ENCODE assay signal across 12 cellular contexts in the genomic region with DNA sequence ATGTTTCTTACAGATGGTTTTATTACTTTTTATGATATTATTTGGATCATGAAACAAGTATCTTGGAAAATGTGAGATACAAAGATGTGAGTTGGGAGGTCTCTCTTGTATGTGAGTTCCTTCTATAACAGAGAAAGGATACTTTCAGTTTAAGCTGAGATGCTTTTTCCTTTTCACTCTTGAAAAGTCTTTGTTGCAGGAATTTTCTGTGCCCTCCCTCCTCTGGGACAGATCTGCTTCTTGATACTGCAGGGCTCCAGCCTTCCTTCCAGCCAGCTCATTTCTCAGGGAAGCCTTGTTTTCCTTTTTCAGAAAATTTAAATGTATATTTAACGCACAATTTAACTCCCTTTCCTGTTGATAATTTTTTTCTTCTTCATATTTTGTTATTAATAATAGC.
DNase-seq lines count a peak whose midpoint lies in the region; ATAC-seq, FAIRE-seq and TF ChIP-seq lines count a peak whose summit lies in the region.
"Had no signal": no experiment of that assay in that cellular context is flagged by ENCODE, and none has a peak within 500 bp of the region (broad histone marks: within the 10 kb centered on the region; RNA-seq: fewer than 3 reads in every experiment).

No MANE protein-coding gene starts in this region.

- no peak overlapping the region for H2BK120ac ChIP-seq in H1 (replicated peaks; ENCODE audit: low read depth, low read length)

- H3K36me3 ChIP-seq in PC-3 (ENCODE audit: low read depth, low read length) (no peaks in the 10 kb centered on the region), H1 (ENCODE audit: control insufficient read depth in 2 of 4, insufficient read depth in 4 of 4, low read length in 3 of 4) (no peaks in the 10 kb centered on the region), mucosa of stomach (ENCODE audit: control insufficient read depth, insufficient read depth, low read length) (no peaks in the 10 kb centered on the region), colonic mucosa (no peaks in the 10 kb centered on the region)
- H3K36me3 ChIP-seq: Peyer's patch had no signal

- no TSS peak for BruUV-seq in PC-3 (replicated peaks; lab: Mats Ljungman, UMichigan)

- TF ChIP-seq POLR2A in H1 (IDR thresholded peaks at IDR 0.05; ENCODE audit: control extremely low read depth in 1 of 2, low read depth in 2 of 2, low read length in 2 of 2): no peak

- H3K36me3 Mint-ChIP-seq in type B pancreatic cell: no peaks in the 10 kb centered on the region

- H3K23ac ChIP-seq in H1 (ENCODE audit: insufficient read length): no peak overlapping the region

- H4K8ac ChIP-seq in H1 (ENCODE audit: extremely low read depth, insufficient read depth, low read length): no peak overlapping the region

- TF ChIP-seq EP300 in H1 (IDR thresholded peaks at IDR 0.05; ENCODE audit: borderline replicate concordance in 1 of 2, low read depth in 2 of 2, low read length in 2 of 2): no peak

- H3K4me3 ChIP-seq in PC-3 (ENCODE audit: low read length) (peak overlapping the region; percentile 59), H1 (ENCODE audit: extremely low read depth in 1 of 4, insufficient read depth in 2 of 4, low read depth in 3 of 4, low read length in 4 of 4) (0 out of 8 replicates have a peak overlapping the region, but pooled peaks of 1 of the 4 experiments have one; percentile 26), mucosa of stomach (ENCODE audit: low read length) (peak overlapping the region; percentile 56), colonic mucosa (no peak overlapping the region)
- H3K4me3 ChIP-seq: Peyer's patch had no signal

- H2AK5ac ChIP-seq in H1 (ENCODE audit: low read depth, low read length): no peak overlapping the region

- H3F3A ChIP-seq in PC-3 (ENCODE audit: low read length, unreplicated experiment): no peaks in the 10 kb centered on the region

- no peaks in the 10 kb centered on the region for H3K27me3 ChIP-seq in PC-3 (ENCODE audit: low read length)
- H3K27me3 ChIP-seq in H1 (replicated peaks in 1 of 4; ENCODE audit: control insufficient read depth in 3 of 4, extremely low read depth in 1 of 4, insufficient read depth in 3 of 4, low read length in 3 of 4): no peaks in the 10 kb centered on the region
- no peaks in the 10 kb centered on the region for H3K27me3 ChIP-seq in mucosa of stomach (ENCODE audit: control insufficient read depth, insufficient read depth, low read length)
- H3K27me3 ChIP-seq in colonic mucosa: no peaks in the 10 kb centered on the region
- H3K27me3 ChIP-seq: Peyer's patch had no signal

- H4K5ac ChIP-seq in H1 (ENCODE audit: insufficient read length, low read depth, low read length): peak overlapping the region; percentile 55

- ATAC-seq in PC-3: peak; percentile 43; the same call in 1 of the 2 replicates

- H3K79me1 ChIP-seq in H1 (ENCODE audit: low read depth, low read length): peaks cover 14% of the 10 kb centered on the region

- H3K27me3 Mint-ChIP-seq in type B pancreatic cell: no peaks in the 10 kb centered on the region

- H3K4me1 Mint-ChIP-seq in type B pancreatic cell (ENCODE audit: unreplicated experiment): peaks cover 39% of the 10 kb centered on the region

- no peak overlapping the region for H3K4ac ChIP-seq in H1 (replicated peaks; ENCODE audit: insufficient read length, low read depth, low read length)

- H3K4me2 ChIP-seq in PC-3 (ENCODE audit: low read length): peak overlapping the region; percentile 64
- peak overlapping the region; percentile 11 to 44; a peak in 2 of 4 replicates for H3K4me2 ChIP-seq in H1 (ENCODE audit: insufficient read depth in 1 of 2, low read depth in 2 of 2, low read length in 2 of 2)

- WGBS in H1 (ENCODE audit: extremely low coverage in 1 of 2, insufficient coverage in 1 of 2, insufficient read length in 1 of 2, insufficient replicate concordance in 2 of 2, low coverage in 1 of 2, low lambda C conversion rate in 2 of 2, missing lambda C conversion rate in 1 of 2), 2 experiments: 76% methylated on average over 1 of the region's 1 CpG; no CpG with 5 or more reads in 1 of the 2 experiments

- peak overlapping the region; percentile 55; the same call in 1 of the 2 replicates for H3K18ac ChIP-seq in H1 (ENCODE audit: extremely low read depth, low read length)

- H4K20me1 ChIP-seq in PC-3 (ENCODE audit: low read length) (no peaks in the 10 kb centered on the region), H1 (replicated peaks in 1 of 2; ENCODE audit: control insufficient read depth in 1 of 2, insufficient read depth in 2 of 2, low read length in 2 of 2) (peaks cover 9 to 12% of the 10 kb centered on the region in 2 experiments)

- no peak for FAIRE-seq in H1 (lab: Jason Lieb, UNC)

- CTCF ChIA-PET in PC-3 (lab: Charles Lee): no interaction called here
- CTCF ChIA-PET in H1 (lab: Charles Lee; ENCODE audit: partially characterized antibody): interaction anchor here (0.6 to 1.5 kb wide), 11 partner anchors 10 to 325 kb away, joined by 3 to 4 read pairs (median 3); no protein-coding TSS in a partner anchor

- POLR2A ChIA-PET in PC-3 (lab: Charles Lee; ENCODE audit: unreplicated experiment): no interaction called here
- POLR2A ChIA-PET in H1 (lab: Charles Lee; ENCODE audit: partially characterized antibody): interaction anchor here (1.0 to 1.5 kb wide), 3 partner anchors 9 to 21 kb away, joined by 3 to 5 read pairs (median 5); no protein-coding TSS in a partner anchor

- H2BK15ac ChIP-seq in H1 (ENCODE audit: low read length): no peak overlapping the region

- H3K27ac ChIP-seq in PC-3 (ENCODE audit: low read length) (no peak overlapping the region), H1 (ENCODE audit: low read depth, low read length) (peak overlapping the region; percentile 45; the same call in 1 of the 2 replicates), colonic mucosa (no peak overlapping the region)

- H3K79me2 ChIP-seq in PC-3 (ENCODE audit: low read length): no peaks in the 10 kb centered on the region
- peaks cover 13 to 98% of the 10 kb centered on the region in 2 experiments; a peak in 3 of 4 replicates for H3K79me2 ChIP-seq in H1 (ENCODE audit: control insufficient read depth in 1 of 2, insufficient read depth in 2 of 2, low read length in 2 of 2)

- H3K9me2 ChIP-seq in PC-3 (replicated peaks; ENCODE audit: low read length): no peaks in the 10 kb centered on the region

- H3K4me1 ChIP-seq in PC-3 (ENCODE audit: insufficient read depth, low read length) (no peaks in the 10 kb centered on the region), H1 (replicated peaks in 1 of 4; ENCODE audit: control insufficient read depth in 3 of 4, insufficient read depth in 4 of 4, low read length in 3 of 4) (peaks cover 2 to 14% (median 6%) of the 10 kb centered on the region in 4 experiments), mucosa of stomach (ENCODE audit: control insufficient read depth, insufficient read depth, low read length) (peaks cover 6% of the 10 kb centered on the region), colonic mucosa (no peaks in the 10 kb centered on the region)
- H3K4me1 ChIP-seq: Peyer's patch had no signal

- no peak overlapping the region for H3K9ac ChIP-seq in PC-3 (ENCODE audit: low read length)
- H3K9ac ChIP-seq in H1 (replicated peaks in 1 of 4; ENCODE audit: extremely low read depth in 1 of 4, low read depth in 3 of 4, low read length in 3 of 4): no peak overlapping the region
- peak overlapping the region; percentile 77 for H3K9ac ChIP-seq in mucosa of stomach (ENCODE audit: low read length)
- no peak overlapping the region for H3K9ac ChIP-seq in colonic mucosa (ENCODE audit: low read depth in 2 of 2, low read length in 2 of 2)

- H3K9me3 ChIP-seq in PC-3 (ENCODE audit: low read length) (no peaks in the 10 kb centered on the region), H1 (ENCODE audit: insufficient read depth in 2 of 2, low read depth in 1 of 2, low read length in 1 of 2) (no peaks in the 10 kb centered on the region), mucosa of stomach (ENCODE audit: control insufficient read depth, low read length) (no peaks in the 10 kb centered on the region), colonic mucosa (no peaks in the 10 kb centered on the region)
- H3K9me3 ChIP-seq: Peyer's patch had no signal

- no peak for TF ChIP-seq RAD21 in H1 (IDR thresholded peaks at IDR 0.05 in 1 of 2, conservative IDR thresholded peaks at IDR 0.05 in 1 of 2; ENCODE audit: low read depth in 2 of 2, low read length in 2 of 2)

- H3K9me3 Mint-ChIP-seq in type B pancreatic cell: no peaks in the 10 kb centered on the region
- H3K9me3 Mint-ChIP-seq: activated naive CD4-positive, alpha-beta T cell treated with anti-CD3 and anti-CD28 coated beads for 36 hours had no signal

- peak overlapping the region; percentile 32; the same call in 1 of the 2 replicates for H2AFZ ChIP-seq in PC-3 (ENCODE audit: low read length)
- no peak overlapping the region for H2AFZ ChIP-seq in H1 (ENCODE audit: low read length)

- peak overlapping the region; percentile 41 for H3K4me3 Mint-ChIP-seq in type B pancreatic cell
- H3K4me3 Mint-ChIP-seq: activated naive CD4-positive, alpha-beta T cell treated with anti-CD3 and anti-CD28 coated beads for 36 hours had no signal

- peak overlapping the region; percentile 39 for H3K27ac Mint-ChIP-seq in type B pancreatic cell
- H3K27ac Mint-ChIP-seq: activated naive CD4-positive, alpha-beta T cell treated with anti-CD3 and anti-CD28 coated beads for 36 hours had no signal

- no peaks in the 10 kb centered on the region for H3K23me2 ChIP-seq in H1 (ENCODE audit: low read depth, low read length)

- TF ChIP-seq CTCF in PC-3 (conservative IDR thresholded peaks at IDR 0.05; ENCODE audit: low read depth, low read length): no peak
- no peak for TF ChIP-seq CTCF in H1 (IDR thresholded peaks at IDR 0.05; ENCODE audit: control extremely low read depth in 1 of 3, insufficient read depth in 1 of 3, low read depth in 1 of 3, low read length in 3 of 3)
- no peak for TF ChIP-seq CTCF in type B pancreatic cell (conservative IDR thresholded peaks at IDR 0.05)
- TF ChIP-seq CTCF in colonic mucosa (IDR thresholded peaks at IDR 0.05): no peak

- no peak overlapping the region for H4K91ac ChIP-seq in H1 (replicated peaks; ENCODE audit: insufficient read length, low read length)

- H2BK12ac ChIP-seq in H1 (ENCODE audit: low read depth, low read length): no peak overlapping the region; the same call in 1 of the 2 replicates

- H2BK5ac ChIP-seq in H1 (ENCODE audit: low read depth, low read length): no peak overlapping the region

- intact Hi-C loops in PC-3 (cut with micrococcal nuclease): no loop called here
- intact Hi-C loops in colonic mucosa (cut with DNase I): no loop called here

- H2BK20ac ChIP-seq in H1 (ENCODE audit: low read length): no peak overlapping the region

- DNase-seq in PC-3 (no peak), H1 (ENCODE audit: low read depth in 1 of 2, low spot score in 2 of 2) (no peak), type B pancreatic cell (ENCODE audit: extremely low spot score, unreplicated experiment) (no peak), NCI-H1105 (lab: John Stamatoyannopoulos, UW) (no peak), dedifferentiated amniotic fluid mesenchymal stem cell (ENCODE audit: extremely low spot score) (no peak), colonic mucosa (no peak), EL (no peak)
- DNase-seq: activated CD4-positive, alpha-beta T cell treated with anti-CD3 and anti-CD28 coated beads for 4 hours; activated naive CD4-positive, alpha-beta T cell treated with anti-CD3 and anti-CD28 coated beads for 36 hours; NCI-H2029; Peyer's patch had no signal

- no peak overlapping the region for H3K14ac ChIP-seq in H1 (ENCODE audit: insufficient read length)

- H3K56ac ChIP-seq in H1 (replicated peaks; ENCODE audit: insufficient read length, low read depth, low read length): no peak overlapping the region
